ENCODE assay signal across 21 cellular contexts in genomic region chr2:162103443-162104009, GRCh38. TPM values are rescaled to one million over a fixed set of nuclear protein-coding genes. Genes with fewer than 3 reads are reported as not detected.
A peak's percentile ranks its signal among the peaks of the same experiment; 100 is the strongest.
DNase-seq lines count a peak whose midpoint lies in the region; ATAC-seq and TF ChIP-seq lines count a peak whose summit lies in the region.
"Had no signal": no experiment of that assay in that cellular context is flagged by ENCODE, and none has a peak within 500 bp of the region (broad histone marks: within the 10 kb centered on the region; RNA-seq: fewer than 3 reads in every experiment).

No MANE protein-coding gene starts in this region.

- no peak overlapping the region for H3K4me2 ChIP-seq in Karpas-422 (ENCODE audit: low read depth, low read length, poor library complexity, severe bottlenecking)

- H2AFZ ChIP-seq in Karpas-422 (ENCODE audit: low read length): no peak overlapping the region

- no peaks in the 10 kb centered on the region for H3K36me3 ChIP-seq in Karpas-422 (ENCODE audit: insufficient read depth, low read length)

- H3K4me3 ChIP-seq in Karpas-422 (ENCODE audit: low read length) (no peak overlapping the region), epithelial cell of esophagus (ENCODE audit: low read length) (no peak overlapping the region)
- H3K4me3 ChIP-seq: mucosa of descending colon, testis had no signal

- no peak for TF ChIP-seq CTCF in epithelial cell of esophagus (IDR thresholded peaks at IDR 0.05; ENCODE audit: insufficient read depth, low read depth, low read length, missing control alignments)

- ATAC-seq in HG03457 (IDR thresholded peaks at IDR 0.05; ENCODE audit: unreplicated experiment) (no peak), HG03280 (IDR thresholded peaks at IDR 0.05; ENCODE audit: unreplicated experiment) (no peak), HG02885 (IDR thresholded peaks at IDR 0.05; ENCODE audit: poor library complexity, unreplicated experiment) (no peak)
- ATAC-seq: left colon, mucosa of descending colon had no signal

- H3K79me2 ChIP-seq in Karpas-422 (ENCODE audit: low read length): no peaks in the 10 kb centered on the region

- H3K4me1 ChIP-seq in Karpas-422 (ENCODE audit: low read length): no peaks in the 10 kb centered on the region
- H3K4me1 ChIP-seq: testis had no signal

- H3K27me3 ChIP-seq in Karpas-422 (ENCODE audit: low read length): no peaks in the 10 kb centered on the region
- H3K27me3 ChIP-seq: testis had no signal

- H3K27ac ChIP-seq in Karpas-422 (ENCODE audit: low read length): no peak overlapping the region
- H3K27ac ChIP-seq: testis had no signal

- peak; percentile 31 for DNase-seq in DMS153 treated with DMSO at 0.1 percent for 48 hours (lab: John Stamatoyannopoulos, UW; ENCODE audit: unreplicated experiment)
- DNase-seq in Karpas-422: peak; percentile 43
- DNase-seq in NCI-H524 treated with DMSO at 0.1 percent for 48 hours (lab: John Stamatoyannopoulos, UW): peak; percentile 83
- peak; percentile 19 for DNase-seq in epithelial cell of esophagus (ENCODE audit: low read depth)
- DNase-seq in activated CD8-positive, alpha-beta memory T cell treated with anti-CD3 and anti-CD28 coated beads for 24 hours: no peak
- DNase-seq: activated CD4-positive, CD25-positive, alpha-beta regulatory T cell; AML-193; amniotic stem cell; H7; left colon; mucosa of descending colon; NCI-H526; stimulated activated CD4-positive, alpha-beta T cell treated with anti-CD3 and anti-CD28 coated beads, Interleukin-4, amount 100 ng/mL, for 24 hours; stimulated activated CD8-positive, alpha-beta memory T cell treated with anti-CD3 and anti-CD28 coated beads, Interleukin-4, amount 100 ng/mL, for 48 hours; testis had no signal

- no peaks in the 10 kb centered on the region for H3K9me3 ChIP-seq in Karpas-422 (ENCODE audit: low read length)
- H3K9me3 ChIP-seq: mucosa of descending colon, testis had no signal

- no peaks in the 10 kb centered on the region for H4K20me1 ChIP-seq in Karpas-422 (ENCODE audit: insufficient read depth, low read depth, low read length)

- no peak overlapping the region for H3K9ac ChIP-seq in Karpas-422 (ENCODE audit: low read length)

- H3K9me2 ChIP-seq in Karpas-422 (replicated peaks; ENCODE audit: insufficient read depth, low read length): no peaks in the 10 kb centered on the region

RNA-seq across cellular contexts. Expression of gene DPP4, which starts 29.5 kb away (rescaled TPM):
- total RNA-seq in Karpas-422 (2014; rRNA removed; shearing (Covaris generic); ENCODE audit: low replicate concordance): not detected in 2 replicates

RNA-seq across cellular contexts. Expression of gene GCG, which starts 48.5 kb away (rescaled TPM):
- total RNA-seq in Karpas-422 (2014; rRNA removed; shearing (Covaris generic); ENCODE audit: low replicate concordance): not detected in 2 replicates
- total RNA-seq: activated CD8-positive, alpha-beta memory T cell treated with anti-CD3 and anti-CD28 coated beads for 36 hours; H7; HT-29; T-helper 1 cell treated with Interleukin-12 subunit alpha and Interleukin-12 subunit beta and Interleukin-4 antibody, amounts not matched to agents 30 ng/mL and 1 ng/mL, for 36 hours; testis had no signal
